ENCODE assay signal across 16 cellular contexts in the genomic region with DNA sequence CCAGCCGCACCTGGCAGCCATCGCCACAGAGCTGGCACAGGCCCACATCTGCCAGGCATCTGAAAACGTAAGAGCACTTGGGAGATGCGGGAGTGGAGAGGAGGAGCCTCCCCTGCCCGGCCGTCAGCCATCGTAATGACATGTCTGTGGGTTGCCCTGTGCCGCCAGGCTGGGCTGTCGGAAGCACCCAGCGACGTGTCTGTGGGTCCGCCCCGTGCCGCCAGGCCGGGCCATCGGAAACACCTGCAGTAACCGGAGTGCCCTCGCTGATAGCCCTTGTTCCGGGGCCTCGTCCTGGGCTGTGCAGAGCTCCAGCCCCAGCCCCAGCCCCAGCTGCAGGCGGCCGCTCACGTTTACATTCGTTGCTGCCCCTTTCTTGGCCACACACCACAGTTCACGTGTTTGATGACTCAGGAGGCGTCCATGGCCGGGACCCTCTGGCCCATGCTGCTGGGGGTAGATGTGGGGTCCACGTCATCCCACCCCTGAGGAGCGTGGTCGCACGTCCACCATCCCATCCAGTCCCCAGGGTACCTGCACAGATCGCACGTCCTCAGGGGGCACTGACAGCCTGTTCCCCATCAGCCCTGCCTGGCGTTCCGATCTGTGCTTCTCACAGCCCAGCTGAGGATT. TPM values are rescaled to one million over a fixed set of nuclear protein-coding genes. Genes with fewer than 3 reads are reported as not detected.
A peak's percentile ranks its signal among the peaks of the same experiment; 100 is the strongest.
DNase-seq lines count a peak whose midpoint lies in the region; ATAC-seq, FAIRE-seq and TF ChIP-seq lines count a peak whose summit lies in the region.
"Had no signal": no experiment of that assay in that cellular context is flagged by ENCODE, and none has a peak within 500 bp of the region (broad histone marks: within the 10 kb centered on the region; RNA-seq: fewer than 3 reads in every experiment).

No MANE protein-coding gene starts in this region.

- no peak for TF ChIP-seq POLR2A in esophagus muscularis mucosa (IDR thresholded peaks at IDR 0.05; ENCODE audit: low read depth)

- H3K4me3 ChIP-seq in esophagus muscularis mucosa = no peak overlapping the region
- peak overlapping the region; percentile 20 for H3K4me3 ChIP-seq in trophoblast cell (ENCODE audit: low read depth, low read length)

- H3K27ac ChIP-seq in esophagus muscularis mucosa (replicated peaks in 1 of 4) (peak overlapping the region in 3 of 4 donors; percentile 20 to 57 (median 30)), trophoblast cell (ENCODE audit: low read depth, low read length) (no peak overlapping the region)

- H2BK120ac ChIP-seq in trophoblast cell (ENCODE audit: insufficient read depth, low read length, poor library complexity) = no peak overlapping the region

- no peak overlapping the region for H2AFZ ChIP-seq in trophoblast cell (ENCODE audit: insufficient read depth, low read length, poor library complexity)

- H3K9ac ChIP-seq in trophoblast cell (ENCODE audit: low read length) = no peak overlapping the region

- peaks cover 8% of the 10 kb centered on the region for H3K36me3 Mint-ChIP-seq in activated naive CD8-positive, alpha-beta T cell treated with anti-CD3 and anti-CD28 coated beads, Interleukin-2, amount 10 ng/mL, durations not matched to agents 7 days and 5 days
- H3K36me3 Mint-ChIP-seq in activated naive CD8-positive, alpha-beta T cell treated with anti-CD3 and anti-CD28 coated beads, Interleukin-2, amount 50 U/mL, for 24 hours (ENCODE audit: low read depth) = peaks cover 41% of the 10 kb centered on the region

- POLR2A ChIA-PET in activated naive CD8-positive, alpha-beta T cell treated with anti-CD3 and anti-CD28 coated beads, Interleukin-2, amount 10 ng/mL, durations not matched to agents 7 days and 5 days (lab: Charles Lee) = no interaction called here

- H2AK5ac ChIP-seq in trophoblast cell (ENCODE audit: low read length) = no peak overlapping the region

- no peak for ATAC-seq in activated naive CD8-positive, alpha-beta T cell treated with anti-CD3 and anti-CD28 coated beads, Interleukin-2, amount 10 ng/mL, durations not matched to agents 7 days and 5 days (ENCODE audit: low read depth)
- ATAC-seq in activated naive CD8-positive, alpha-beta T cell treated with anti-CD3 and anti-CD28 coated beads, Interleukin-2, amount 50 U/mL, for 24 hours = no peak
- ATAC-seq: HCT116, PC-3 had no signal

- H3K18ac ChIP-seq in trophoblast cell (ENCODE audit: low read length) = no peak overlapping the region

- peak; percentile 15 for DNase-seq in activated naive CD8-positive, alpha-beta T cell treated with anti-CD3 and anti-CD28 coated beads, Interleukin-2, amount 10 ng/mL, durations not matched to agents 7 days and 5 days
- no peak for DNase-seq in activated naive CD8-positive, alpha-beta T cell treated with anti-CD3 and anti-CD28 coated beads, Interleukin-2, amount 50 U/mL, for 24 hours
- DNase-seq in esophagus muscularis mucosa (ENCODE audit: extremely low spot score) (no peak), trophoblast cell (no peak), urothelium cell line (ENCODE audit: low spot score) (no peak), NCI-H1092 (lab: John Stamatoyannopoulos, UW) (no peak), NCI-H524 treated with DMSO at 0.1 percent for 48 hours (lab: John Stamatoyannopoulos, UW) (no peak), NCI-H526 treated with DMSO at 0.1 percent for 48 hours (lab: John Stamatoyannopoulos, UW) (no peak)
- DNase-seq: 8988T; BE2C; CD4-positive, alpha-beta T cell; DMS79; NCI-H187; PC-3 had no signal

- FAIRE-seq in urothelium cell line (lab: Jason Lieb, UNC) = peak; percentile 40
- FAIRE-seq: D721Med had no signal

- no peak overlapping the region for H3K4ac ChIP-seq in trophoblast cell (ENCODE audit: low read depth, low read length)

- H3K9me3 Mint-ChIP-seq in activated naive CD8-positive, alpha-beta T cell treated with anti-CD3 and anti-CD28 coated beads, Interleukin-2, amount 10 ng/mL, durations not matched to agents 7 days and 5 days = no peaks in the 10 kb centered on the region
- no peaks in the 10 kb centered on the region for H3K9me3 Mint-ChIP-seq in activated naive CD8-positive, alpha-beta T cell treated with anti-CD3 and anti-CD28 coated beads, Interleukin-2, amount 50 U/mL, for 24 hours
- H3K9me3 Mint-ChIP-seq: CD4-positive, alpha-beta T cell had no signal

- H3K9me3 ChIP-seq in esophagus muscularis mucosa (no peaks in the 10 kb centered on the region), trophoblast cell (ENCODE audit: insufficient read depth, low read depth, low read length) (peaks cover 3% of the 10 kb centered on the region)
- H3K9me3 ChIP-seq: BE2C had no signal

- H2BK5ac ChIP-seq in trophoblast cell (ENCODE audit: low read depth, low read length, poor library complexity) = no peak overlapping the region

- no peak for TF ChIP-seq CTCF in esophagus muscularis mucosa (IDR thresholded peaks at IDR 0.05)

- H3K27me3 ChIP-seq in esophagus muscularis mucosa (no peaks in the 10 kb centered on the region), trophoblast cell (ENCODE audit: insufficient read depth, low read length) (no peaks in the 10 kb centered on the region)
- H3K27me3 ChIP-seq: BE2C had no signal

- no peak overlapping the region for H3K14ac ChIP-seq in trophoblast cell (ENCODE audit: low read length)

- no peaks in the 10 kb centered on the region for H3K79me1 ChIP-seq in trophoblast cell (ENCODE audit: low read length)

- H3K27ac Mint-ChIP-seq in activated naive CD8-positive, alpha-beta T cell treated with anti-CD3 and anti-CD28 coated beads, Interleukin-2, amount 10 ng/mL, durations not matched to agents 7 days and 5 days = no peak overlapping the region
- no peak overlapping the region for H3K27ac Mint-ChIP-seq in activated naive CD8-positive, alpha-beta T cell treated with anti-CD3 and anti-CD28 coated beads, Interleukin-2, amount 50 U/mL, for 24 hours
- H3K27ac Mint-ChIP-seq: CD4-positive, alpha-beta T cell had no signal

- no peaks in the 10 kb centered on the region for H3K4me1 Mint-ChIP-seq in activated naive CD8-positive, alpha-beta T cell treated with anti-CD3 and anti-CD28 coated beads, Interleukin-2, amount 10 ng/mL, durations not matched to agents 7 days and 5 days
- no peaks in the 10 kb centered on the region for H3K4me1 Mint-ChIP-seq in activated naive CD8-positive, alpha-beta T cell treated with anti-CD3 and anti-CD28 coated beads, Interleukin-2, amount 50 U/mL, for 24 hours

- intact Hi-C loops in esophagus muscularis mucosa (cut with DNase I) = no loop called here

- no peak overlapping the region for H3K4me2 ChIP-seq in trophoblast cell (ENCODE audit: low read length)

- no peak overlapping the region for H3K23ac ChIP-seq in trophoblast cell (ENCODE audit: low read length)

- no peak for TF ChIP-seq EP300 in esophagus muscularis mucosa (IDR thresholded peaks at IDR 0.05)

- H3K79me2 ChIP-seq in trophoblast cell (ENCODE audit: control insufficient read depth, insufficient read depth, low read length, poor library complexity) = no peaks in the 10 kb centered on the region

- no peaks in the 10 kb centered on the region for H3K27me3 Mint-ChIP-seq in activated naive CD8-positive, alpha-beta T cell treated with anti-CD3 and anti-CD28 coated beads, Interleukin-2, amount 10 ng/mL, durations not matched to agents 7 days and 5 days
- H3K27me3 Mint-ChIP-seq in activated naive CD8-positive, alpha-beta T cell treated with anti-CD3 and anti-CD28 coated beads, Interleukin-2, amount 50 U/mL, for 24 hours = no peaks in the 10 kb centered on the region
- H3K27me3 Mint-ChIP-seq: CD4-positive, alpha-beta T cell had no signal

- H2BK12ac ChIP-seq in trophoblast cell (ENCODE audit: low read length) = no peak overlapping the region

- no peak overlapping the region for H4K8ac ChIP-seq in trophoblast cell (ENCODE audit: low read depth, low read length)

- H3K4me3 Mint-ChIP-seq in activated naive CD8-positive, alpha-beta T cell treated with anti-CD3 and anti-CD28 coated beads, Interleukin-2, amount 10 ng/mL, durations not matched to agents 7 days and 5 days = no peak overlapping the region
- no peak overlapping the region for H3K4me3 Mint-ChIP-seq in activated naive CD8-positive, alpha-beta T cell treated with anti-CD3 and anti-CD28 coated beads, Interleukin-2, amount 50 U/mL, for 24 hours
- H3K4me3 Mint-ChIP-seq: CD4-positive, alpha-beta T cell had no signal

- 96% methylated on average over 10 of the region's 35 CpGs for WGBS in esophagus muscularis mucosa
- WGBS in trophoblast cell (ENCODE audit: extremely low coverage, insufficient coverage, insufficient read length) = no CpG with 5 or more reads among the region's 35 CpGs

- no peak overlapping the region for H4K12ac ChIP-seq in trophoblast cell (ENCODE audit: low read depth, low read length)

- no peak overlapping the region for H4K91ac ChIP-seq in trophoblast cell (ENCODE audit: low read depth, low read length)

- H3K36me3 ChIP-seq in esophagus muscularis mucosa (peaks cover 35 to 94% (median 81%) of the 10 kb centered on the region in 4 donors), trophoblast cell (ENCODE audit: control insufficient read depth in 1 of 2, insufficient read depth in 2 of 2, low read length in 2 of 2) (peaks cover 41 to 55% of the 10 kb centered on the region in 2 experiments)

- H3K4me1 ChIP-seq in esophagus muscularis mucosa (peaks cover 0 to 13% (median 2%) of the 10 kb centered on the region in 4 donors), trophoblast cell (ENCODE audit: control insufficient read depth in 1 of 2, insufficient read depth in 2 of 2, low read length in 2 of 2) (no peaks in the 10 kb centered on the region)
- H3K4me1 ChIP-seq: BE2C had no signal

RNA-seq across cellular contexts. Expression of gene PRKAR1B, which starts 30.0 kb away (rescaled TPM):
- 10 to 100 TPM; 26.5 to 28.2 TPM for total RNA-seq in activated naive CD8-positive, alpha-beta T cell treated with anti-CD3 and anti-CD28 coated beads, Interleukin-2, amount 10 ng/mL, durations not matched to agents 7 days and 5 days
- total RNA-seq in esophagus muscularis mucosa = 10 to 100 TPM; 15.4 to 46.9 (median 31.4) TPM
- 2.6 and 3.4 TPM in 2 replicates for polyA plus RNA-seq in trophoblast cell (2013)

RNA-seq across cellular contexts. Expression of gene DNAAF5, which starts 30.5 kb away (rescaled TPM):
- total RNA-seq in activated naive CD8-positive, alpha-beta T cell treated with anti-CD3 and anti-CD28 coated beads, Interleukin-2, amount 10 ng/mL, durations not matched to agents 7 days and 5 days = 10 to 100 TPM; 18.3 to 22.4 TPM
- 10 to 100 TPM; 21.2 to 32.7 (median 29.4) TPM for total RNA-seq in esophagus muscularis mucosa
- polyA plus RNA-seq in trophoblast cell (2013) = 13.5 and 13.7 TPM in 2 replicates
